ENCODE assay signal across 18 cellular contexts in the genomic region with DNA sequence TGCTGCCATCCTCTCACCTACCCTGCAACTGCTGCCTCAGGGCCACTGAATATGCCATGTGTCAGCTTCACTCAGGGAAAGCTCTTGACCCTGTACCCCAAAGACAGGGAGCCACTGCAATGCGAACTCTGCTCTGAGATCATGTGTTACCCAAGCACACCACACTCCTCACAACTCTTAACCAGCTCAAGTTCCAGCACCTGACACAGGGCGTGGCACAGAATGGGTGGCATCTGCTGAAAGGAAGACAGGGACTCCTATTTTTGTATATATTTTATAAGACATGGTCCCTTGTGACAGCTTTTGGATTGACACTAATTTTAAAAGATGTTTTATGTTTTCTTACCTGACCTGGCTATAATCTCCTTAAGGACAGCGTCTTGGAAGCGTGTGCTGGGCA. TPM values are rescaled to one million over a fixed set of nuclear protein-coding genes. Genes with fewer than 3 reads are reported as not detected.
DNase-seq lines count a peak whose midpoint lies in the region; ATAC-seq and TF ChIP-seq lines count a peak whose summit lies in the region.
"Had no signal": no experiment of that assay in that cellular context is flagged by ENCODE, and none has a peak within 500 bp of the region (broad histone marks: within the 10 kb centered on the region; RNA-seq: fewer than 3 reads in every experiment).

No MANE protein-coding gene starts in this region.

- H3K36me3 Mint-ChIP-seq in activated T-helper 1 cell treated with anti-CD3 and anti-CD28 coated beads, Interleukin-12 subunit alpha, Interleukin-12 subunit beta, Interleukin-2, Interleukin-4 antibody, amounts not matched to agents 30 ng/mL and 10 ng/mL and 1 ng/mL, durations not matched to agents 14 hours and 24 hours and 36 hours (ENCODE audit: low read depth) = peaks cover 45% of the 10 kb centered on the region
- H3K36me3 Mint-ChIP-seq in memory B cell = peaks cover 20% of the 10 kb centered on the region
- H3K36me3 Mint-ChIP-seq in osteocyte (ENCODE audit: unreplicated experiment) = peaks cover 12% of the 10 kb centered on the region

- in situ Hi-C loops in transverse colon (cut with MboI; ENCODE audit: low pct_ligation_motif_present in 1 of 4, low pct_unique_long_range_greater_than_20kb in 1 of 4, low sequenced_read_pairs in 3 of 4) = no loop called here

- no peaks in the 10 kb centered on the region for H3K9me3 ChIP-seq in transverse colon
- H3K9me3 ChIP-seq: spleen, stomach had no signal

- no peak overlapping the region for H3K4me3 Mint-ChIP-seq in activated T-helper 1 cell treated with anti-CD3 and anti-CD28 coated beads, Interleukin-12 subunit alpha, Interleukin-12 subunit beta, Interleukin-2, Interleukin-4 antibody, amounts not matched to agents 30 ng/mL and 10 ng/mL and 1 ng/mL, durations not matched to agents 14 hours and 24 hours and 36 hours
- H3K4me3 Mint-ChIP-seq in memory B cell (no peak overlapping the region), osteocyte (ENCODE audit: unreplicated experiment) (no peak overlapping the region)
- H3K4me3 Mint-ChIP-seq: IgD-negative memory B cell had no signal

- H3K9me3 Mint-ChIP-seq in activated T-helper 1 cell treated with anti-CD3 and anti-CD28 coated beads, Interleukin-12 subunit alpha, Interleukin-12 subunit beta, Interleukin-2, Interleukin-4 antibody, amounts not matched to agents 30 ng/mL and 10 ng/mL and 1 ng/mL, durations not matched to agents 14 hours and 24 hours and 36 hours = no peaks in the 10 kb centered on the region
- H3K9me3 Mint-ChIP-seq in memory B cell (no peaks in the 10 kb centered on the region), osteocyte (ENCODE audit: unreplicated experiment) (no peaks in the 10 kb centered on the region)
- H3K9me3 Mint-ChIP-seq: IgD-negative memory B cell had no signal

- H3K4me3 ChIP-seq in transverse colon = no peak overlapping the region
- H3K4me3 ChIP-seq: spleen, stomach had no signal

- DNase-seq in left ventricle myocardium superior (peak; percentile 4), Right ventricle myocardium superior (no peak), memory B cell (ENCODE audit: low spot score in 2 of 2) (no peak), transverse colon (peak; percentile 21), osteocyte (ENCODE audit: extremely low spot score, unreplicated experiment) (no peak), DMS79 treated with DMSO at 0.1 percent for 48 hours (lab: John Stamatoyannopoulos, UW) (no peak)
- DNase-seq in activated T-helper 1 cell treated with anti-CD3 and anti-CD28 coated beads, Interleukin-12 subunit alpha, Interleukin-12 subunit beta, Interleukin-2, Interleukin-4 antibody, amounts not matched to agents 30 ng/mL and 10 ng/mL and 1 ng/mL, durations not matched to agents 14 hours and 24 hours and 36 hours (ENCODE audit: low spot score) = no peak
- DNase-seq: DMS53, NCI-H1048, NCI-H2171, SHP77, spleen, stomach, T1000 had no signal

- TF ChIP-seq CTCF in transverse colon (IDR thresholded peaks at IDR 0.05) = no peak
- TF ChIP-seq CTCF in osteocyte (IDR thresholded peaks at IDR 0.05) = no peak

- WGBS in transverse colon (ENCODE audit: low coverage in 1 of 2), 2 donors = 91% methylated on average over 4 of the region's 4 CpGs; no CpG with 5 or more reads in 1 of the 2 donors

- H3K27ac ChIP-seq in transverse colon = peak overlapping the region in 1 of 4 donors; percentile 4
- H3K27ac ChIP-seq: parathyroid adenoma, stomach had no signal

- no peak for TF ChIP-seq EP300 in transverse colon (IDR thresholded peaks at IDR 0.05; ENCODE audit: low read depth)

- H3K36me3 ChIP-seq in transverse colon = no peaks in the 10 kb centered on the region

- peaks cover 1 to 28% (median 17%) of the 10 kb centered on the region in 4 donors for H3K4me1 ChIP-seq in transverse colon
- H3K4me1 ChIP-seq: parathyroid adenoma had no signal

- no peaks in the 10 kb centered on the region for H3K27me3 Mint-ChIP-seq in activated T-helper 1 cell treated with anti-CD3 and anti-CD28 coated beads, Interleukin-12 subunit alpha, Interleukin-12 subunit beta, Interleukin-2, Interleukin-4 antibody, amounts not matched to agents 30 ng/mL and 10 ng/mL and 1 ng/mL, durations not matched to agents 14 hours and 24 hours and 36 hours (ENCODE audit: insufficient read depth)
- H3K27me3 Mint-ChIP-seq in memory B cell (no peaks in the 10 kb centered on the region), osteocyte (ENCODE audit: unreplicated experiment) (no peaks in the 10 kb centered on the region)
- H3K27me3 Mint-ChIP-seq: IgD-negative memory B cell had no signal

- intact Hi-C loops in left ventricle myocardium superior (cut with micrococcal nuclease) (no loop called here), Right ventricle myocardium superior (cut with DNase I) (no loop called here), transverse colon (cut with DNase I; ENCODE audit: low total_unique reads) (no loop called here)
- intact Hi-C loops in activated T-helper 1 cell treated with anti-CD3 and anti-CD28 coated beads, Interleukin-12 subunit alpha, Interleukin-12 subunit beta, Interleukin-2, Interleukin-4 antibody, amounts not matched to agents 30 ng/mL and 10 ng/mL and 1 ng/mL, durations not matched to agents 14 hours and 24 hours and 36 hours (cut with micrococcal nuclease) = no loop called here

- no peaks in the 10 kb centered on the region for H3K27me3 ChIP-seq in transverse colon
- H3K27me3 ChIP-seq: spleen, stomach had no signal

- no peak for TF ChIP-seq POLR2A in transverse colon (IDR thresholded peaks at IDR 0.05)

- H3K4me1 Mint-ChIP-seq in activated T-helper 1 cell treated with anti-CD3 and anti-CD28 coated beads, Interleukin-12 subunit alpha, Interleukin-12 subunit beta, Interleukin-2, Interleukin-4 antibody, amounts not matched to agents 30 ng/mL and 10 ng/mL and 1 ng/mL, durations not matched to agents 14 hours and 24 hours and 36 hours (ENCODE audit: low read depth) = peaks cover 26% of the 10 kb centered on the region
- H3K4me1 Mint-ChIP-seq in memory B cell (peaks cover 22% of the 10 kb centered on the region), osteocyte (ENCODE audit: unreplicated experiment) (peaks cover 6% of the 10 kb centered on the region)

- ATAC-seq in left ventricle myocardium superior (no peak), Right ventricle myocardium superior (ENCODE audit: poor library complexity) (no peak), memory B cell (ENCODE audit: low read depth) (no peak), GM18517 (IDR thresholded peaks at IDR 0.05; ENCODE audit: unreplicated experiment) (no peak)

- peak overlapping the region; percentile 79 for H3K27ac Mint-ChIP-seq in activated T-helper 1 cell treated with anti-CD3 and anti-CD28 coated beads, Interleukin-12 subunit alpha, Interleukin-12 subunit beta, Interleukin-2, Interleukin-4 antibody, amounts not matched to agents 30 ng/mL and 10 ng/mL and 1 ng/mL, durations not matched to agents 14 hours and 24 hours and 36 hours
- H3K27ac Mint-ChIP-seq in memory B cell (peak overlapping the region; percentile 73), osteocyte (ENCODE audit: unreplicated experiment) (no peak overlapping the region)

RNA-seq across cellular contexts. Expression of gene PHYKPL, which starts 10.7 kb away (rescaled TPM):
- total RNA-seq in left ventricle myocardium superior = 40.7 TPM
- total RNA-seq in Right ventricle myocardium superior = 34.4 TPM
- total RNA-seq in activated T-helper 1 cell treated with anti-CD3 and anti-CD28 coated beads, Interleukin-12 subunit alpha, Interleukin-12 subunit beta, Interleukin-2, Interleukin-4 antibody, amounts not matched to agents 30 ng/mL and 10 ng/mL and 1 ng/mL, durations not matched to agents 14 hours and 24 hours and 36 hours = 84.4 and 86.7 TPM in 2 replicates
- total RNA-seq in transverse colon = 100 to 1,000 TPM; 124 to 405 (median 197) TPM
- 70.2 and 71.3 TPM in 2 replicates for total RNA-seq in osteocyte

RNA-seq across cellular contexts. Expression of gene HNRNPAB, which starts 17.5 kb away (rescaled TPM):
- total RNA-seq in left ventricle myocardium superior (82.8 TPM), Right ventricle myocardium superior (83.4 TPM), transverse colon (100 to 1,000 TPM; 115 to 199 (median 169) TPM), osteocyte (128 and 131 TPM in 2 replicates)
- 459 and 472 TPM in 2 replicates for total RNA-seq in activated T-helper 1 cell treated with anti-CD3 and anti-CD28 coated beads, Interleukin-12 subunit alpha, Interleukin-12 subunit beta, Interleukin-2, Interleukin-4 antibody, amounts not matched to agents 30 ng/mL and 10 ng/mL and 1 ng/mL, durations not matched to agents 14 hours and 24 hours and 36 hours

RNA-seq across cellular contexts. Expression of gene GMCL2, which starts 34.7 kb away (rescaled TPM):
- total RNA-seq in left ventricle myocardium superior (not detected), Right ventricle myocardium superior (not detected), transverse colon (not detected), osteocyte (not detected in 2 replicates)
- not detected in 2 replicates for total RNA-seq in activated T-helper 1 cell treated with anti-CD3 and anti-CD28 coated beads, Interleukin-12 subunit alpha, Interleukin-12 subunit beta, Interleukin-2, Interleukin-4 antibody, amounts not matched to agents 30 ng/mL and 10 ng/mL and 1 ng/mL, durations not matched to agents 14 hours and 24 hours and 36 hours
- total RNA-seq: mesenteric fat pad, spleen, stomach had no signal

Comparison
In these comparisons a context has a peak if more than half of its experiments do, and no peak if none do; other contexts are left out.
1. DNase-seq: peak in left ventricle myocardium superior (single experiment) and transverse colon (single experiment); none in Right ventricle myocardium superior (single experiment), activated T-helper 1 cell treated with anti-CD3 and anti-CD28 coated beads, Interleukin-12 subunit alpha, Interleukin-12 subunit beta, Interleukin-2, Interleukin-4 antibody, amounts not matched to agents 30 ng/mL and 10 ng/mL and 1 ng/mL, durations not matched to agents 14 hours and 24 hours and 36 hours (single experiment), memory B cell (0 of 2), osteocyte (single experiment) and DMS79 treated with DMSO at 0.1 percent for 48 hours (single experiment).